Comparison of ENCODE assay signal across 23 cellular contexts in genomic region chr14:101899263-101899662, GRCh38.
"Had no signal": no experiment of that assay in that cellular context is flagged by ENCODE, and none has a peak within 500 bp of the region (broad histone marks: within the 10 kb centered on the region; RNA-seq: fewer than 3 reads in every experiment).

No MANE protein-coding gene starts in this region.

- H3K4me3 ChIP-seq: adrenal gland, body of pancreas, cardiac muscle cell, gastroesophageal sphincter, hepatocyte, neural progenitor cell, right atrium auricular region, smooth muscle cell, tibial nerve had no signal

- H3K27me3 Mint-ChIP-seq: activated CD4-positive, alpha-beta memory T cell treated with anti-CD3 and anti-CD28 coated beads, Interleukin-2, amount 10 ng/mL, durations not matched to agents 7 days and 5 days; activated CD4-positive, alpha-beta T cell treated with anti-CD3 and anti-CD28 coated beads, Interleukin-2, amount 10 ng/mL, durations not matched to agents 24 days and 14 days; activated naive CD8-positive, alpha-beta T cell treated with anti-CD3 and anti-CD28 coated beads for 36 hours; naive thymus-derived CD4-positive, alpha-beta T cell had no signal

- H3K9me3 ChIP-seq: adrenal gland, body of pancreas, gastroesophageal sphincter, right atrium auricular region, tibial nerve had no signal

- H3K79me2 ChIP-seq: hepatocyte had no signal

- H3K9me3 Mint-ChIP-seq: activated CD4-positive, alpha-beta memory T cell treated with anti-CD3 and anti-CD28 coated beads, Interleukin-2, amount 10 ng/mL, durations not matched to agents 7 days and 5 days; activated CD4-positive, alpha-beta T cell treated with anti-CD3 and anti-CD28 coated beads, Interleukin-2, amount 10 ng/mL, durations not matched to agents 24 days and 14 days; activated naive CD8-positive, alpha-beta T cell treated with anti-CD3 and anti-CD28 coated beads for 36 hours; neural progenitor cell had no signal

- H3K27me3 ChIP-seq: adrenal gland, body of pancreas, cardiac muscle cell, gastroesophageal sphincter, hepatocyte, neural progenitor cell, right atrium auricular region, tibial nerve had no signal

- ATAC-seq: body of pancreas; gastroesophageal sphincter; naive thymus-derived CD4-positive, alpha-beta T cell had no signal

- H3K27ac ChIP-seq: adrenal gland, body of pancreas, cardiac muscle cell, gastroesophageal sphincter, hepatocyte, neural progenitor cell, right atrium auricular region, tibial nerve, VCaP had no signal

- H2AFZ ChIP-seq: hepatocyte, neural progenitor cell had no signal

- H3K27ac Mint-ChIP-seq: activated CD4-positive, alpha-beta memory T cell treated with anti-CD3 and anti-CD28 coated beads, Interleukin-2, amount 10 ng/mL, durations not matched to agents 7 days and 5 days; activated CD4-positive, alpha-beta T cell treated with anti-CD3 and anti-CD28 coated beads, Interleukin-2, amount 10 ng/mL, durations not matched to agents 24 days and 14 days; neural progenitor cell had no signal

- DNase-seq: activated CD4-positive, alpha-beta memory T cell treated with anti-CD3 and anti-CD28 coated beads, Interleukin-2, amount 10 ng/mL, durations not matched to agents 7 days and 5 days; activated CD4-positive, alpha-beta T cell treated with anti-CD3 and anti-CD28 coated beads, Interleukin-2, amount 10 ng/mL, durations not matched to agents 24 days and 14 days; activated CD8-positive, alpha-beta memory T cell treated with anti-CD3 and anti-CD28 coated beads, Interleukin-2, amount 50 U/mL, for 48 hours; activated gamma-delta T cell treated with Interleukin-2 at 50 U/mL for 16 hours; activated naive CD8-positive, alpha-beta T cell treated with anti-CD3 and anti-CD28 coated beads for 36 hours; adrenal gland; aorta; body of pancreas; islet precursor cell; midbrain; naive thymus-derived CD4-positive, alpha-beta T cell; occipital lobe; stimulated activated CD4-positive, alpha-beta T cell treated with anti-CD3 and anti-CD28 coated beads, Interleukin-1b, Interleukin-23, amount 100 ng/mL, for 48 hours; stimulated activated naive CD4-positive, alpha-beta T cell treated with Interleukin-2 at 50 U/mL for 16 hours; T-helper 1 cell had no signal

- H3K4me2 ChIP-seq: hepatocyte, neural progenitor cell, smooth muscle cell had no signal

- H3K9ac ChIP-seq: neural progenitor cell had no signal

- H3K4me1 ChIP-seq: adrenal gland, body of pancreas, gastroesophageal sphincter, neural progenitor cell, right atrium auricular region, tibial nerve had no signal

- H3K4me3 Mint-ChIP-seq: activated CD4-positive, alpha-beta memory T cell treated with anti-CD3 and anti-CD28 coated beads, Interleukin-2, amount 10 ng/mL, durations not matched to agents 7 days and 5 days; activated CD4-positive, alpha-beta T cell treated with anti-CD3 and anti-CD28 coated beads, Interleukin-2, amount 10 ng/mL, durations not matched to agents 24 days and 14 days; activated naive CD8-positive, alpha-beta T cell treated with anti-CD3 and anti-CD28 coated beads for 36 hours; naive thymus-derived CD4-positive, alpha-beta T cell; neural progenitor cell had no signal

- H3K4me1 Mint-ChIP-seq: activated CD4-positive, alpha-beta memory T cell treated with anti-CD3 and anti-CD28 coated beads, Interleukin-2, amount 10 ng/mL, durations not matched to agents 7 days and 5 days; activated CD4-positive, alpha-beta T cell treated with anti-CD3 and anti-CD28 coated beads, Interleukin-2, amount 10 ng/mL, durations not matched to agents 24 days and 14 days; activated naive CD8-positive, alpha-beta T cell treated with anti-CD3 and anti-CD28 coated beads for 36 hours; neural progenitor cell had no signal
